21 cellular contexts compared by ENCODE assay signal in genomic region chr13:93848247-93848646, GRCh38.
"Had no signal": no experiment of that assay in that cellular context is flagged by ENCODE, and none has a peak within 500 bp of the region (broad histone marks: within the 10 kb centered on the region; RNA-seq: fewer than 3 reads in every experiment).

No MANE protein-coding gene starts in this region.

- H3K4me2 ChIP-seq: SK-N-SH had no signal

- ATAC-seq: Panc1, PC-3 had no signal

- H3K9ac ChIP-seq: SK-N-SH had no signal

- DNase-seq: KBM-7, MV-4-11, NCI-H1048, NCI-H1105, NCI-H1417, NCI-H1436 treated with DMSO at 0.1 percent for 48 hours, NCI-H1694, NCI-H187 treated with DMSO at 0.1 percent for 48 hours, NCI-H2029 treated with DMSO at 0.1 percent for 48 hours, NCI-H2171 treated with DMSO at 0.1 percent for 48 hours, NCI-H2227 treated with DMSO at 0.1 percent for 48 hours, NCI-H524, NCI-H526 treated with DMSO at 0.1 percent for 48 hours, NCI-H748 treated with DMSO at 0.1 percent for 48 hours, PC-3, SHP77, SK-N-SH, SW 1271 had no signal

- H3K9me3 ChIP-seq: SK-N-SH had no signal

- H3K27ac ChIP-seq: HL-60, RWPE1 had no signal
